17 cellular contexts compared by ENCODE assay signal in genomic region chr22:25069426-25069757, GRCh38.
DNase-seq lines count a peak whose midpoint lies in the region; ATAC-seq and TF ChIP-seq lines count a peak whose summit lies in the region.
"Had no signal": no experiment of that assay in that cellular context is flagged by ENCODE, and none has a peak within 500 bp of the region (broad histone marks: within the 10 kb centered on the region; RNA-seq: fewer than 3 reads in every experiment).

No MANE protein-coding gene starts in this region.

- no peaks in the 10 kb centered on the region for H3F3A ChIP-seq in Loucy (ENCODE audit: low read depth)

- no peaks in the 10 kb centered on the region for H3K9me3 Mint-ChIP-seq in activated CD4-positive, alpha-beta T cell treated with anti-CD3 and anti-CD28 coated beads, Interleukin-2, amount 10 ng/mL, durations not matched to agents 7 days and 5 days
- no peaks in the 10 kb centered on the region for H3K9me3 Mint-ChIP-seq in activated naive CD8-positive, alpha-beta T cell treated with anti-CD3 and anti-CD28 coated beads, Interleukin-2, amount 50 U/mL, for 24 hours
- no peaks in the 10 kb centered on the region for H3K9me3 Mint-ChIP-seq in neural crest cell
- H3K9me3 Mint-ChIP-seq: type B pancreatic cell had no signal

- POLR2A ChIA-PET in activated CD4-positive, alpha-beta T cell treated with anti-CD3 and anti-CD28 coated beads, Interleukin-2, amount 10 ng/mL, durations not matched to agents 7 days and 5 days (lab: Charles Lee), result no interaction called here

- no peaks in the 10 kb centered on the region for H3K27me3 ChIP-seq in Loucy (ENCODE audit: insufficient read depth, low read length, poor library complexity, severe bottlenecking)

- H3K4me1 ChIP-seq in Loucy (ENCODE audit: insufficient read depth, low read length, poor library complexity, severe bottlenecking), result peaks cover 30% of the 10 kb centered on the region
- H3K4me1 ChIP-seq: A549 had no signal

- H3K79me2 ChIP-seq in Loucy (ENCODE audit: insufficient read depth, low read length), result no peaks in the 10 kb centered on the region

- peak overlapping the region; percentile 86 for H3K4me3 Mint-ChIP-seq in activated CD4-positive, alpha-beta T cell treated with anti-CD3 and anti-CD28 coated beads, Interleukin-2, amount 10 ng/mL, durations not matched to agents 7 days and 5 days
- peak overlapping the region; percentile 80 for H3K4me3 Mint-ChIP-seq in activated naive CD8-positive, alpha-beta T cell treated with anti-CD3 and anti-CD28 coated beads, Interleukin-2, amount 50 U/mL, for 24 hours
- H3K4me3 Mint-ChIP-seq in neural crest cell, result no peak overlapping the region
- H3K4me3 Mint-ChIP-seq: type B pancreatic cell had no signal

- DNase-seq in activated CD4-positive, alpha-beta T cell treated with anti-CD3 and anti-CD28 coated beads, Interleukin-2, amount 10 ng/mL, durations not matched to agents 7 days and 5 days, result no peak
- DNase-seq in activated CD4-positive, alpha-beta T cell treated with anti-CD3 and anti-CD28 coated beads, Interleukin-2, amount 50 U/mL, for 4 hours, result no peak
- no peak for DNase-seq in activated naive CD8-positive, alpha-beta T cell treated with anti-CD3 and anti-CD28 coated beads, Interleukin-2, amount 50 U/mL, for 24 hours
- DNase-seq in neural crest cell (ENCODE audit: low read depth, low spot score), result no peak
- no peak for DNase-seq in NCI-H2227 (lab: John Stamatoyannopoulos, UW; ENCODE audit: unreplicated experiment)
- no peak for DNase-seq in activated CD4-positive, CD25-positive, alpha-beta regulatory T cell treated with anti-CD3 and anti-CD28 coated beads, Interleukin-2, amount 50 U/mL, for 72 hours
- DNase-seq: cortex of kidney, DMS53, foreskin fibroblast, hippocampal formation, Karpas-422, kidney glomerular epithelial cell, NCI-H2171 had no signal

- CTCF ChIA-PET in activated CD4-positive, alpha-beta T cell treated with anti-CD3 and anti-CD28 coated beads, Interleukin-2, amount 10 ng/mL, durations not matched to agents 7 days and 5 days (lab: Charles Lee), result interaction anchor here (2.6 to 3.3 kb wide), 3 partner anchors 11 to 41 kb away, joined by 8 to 20 read pairs (median 15); no protein-coding TSS in a partner anchor

- no peak overlapping the region for H3K9ac ChIP-seq in Loucy (ENCODE audit: low read depth, low read length, poor library complexity, severe bottlenecking)

- H3K27me3 Mint-ChIP-seq in activated CD4-positive, alpha-beta T cell treated with anti-CD3 and anti-CD28 coated beads, Interleukin-2, amount 10 ng/mL, durations not matched to agents 7 days and 5 days, result no peaks in the 10 kb centered on the region
- peaks cover 2% of the 10 kb centered on the region for H3K27me3 Mint-ChIP-seq in activated naive CD8-positive, alpha-beta T cell treated with anti-CD3 and anti-CD28 coated beads, Interleukin-2, amount 50 U/mL, for 24 hours
- H3K27me3 Mint-ChIP-seq in neural crest cell (ENCODE audit: low read depth), result no peaks in the 10 kb centered on the region
- H3K27me3 Mint-ChIP-seq: type B pancreatic cell had no signal

- H3K9me3 ChIP-seq in Loucy (ENCODE audit: insufficient read depth, low read depth, low read length), result no peaks in the 10 kb centered on the region
- H3K9me3 ChIP-seq: A549 had no signal

- H4K20me1 ChIP-seq in Loucy (ENCODE audit: insufficient read depth, low read length, poor library complexity, severe bottlenecking), result no peaks in the 10 kb centered on the region

- peaks cover 88% of the 10 kb centered on the region for H3K4me1 Mint-ChIP-seq in activated CD4-positive, alpha-beta T cell treated with anti-CD3 and anti-CD28 coated beads, Interleukin-2, amount 10 ng/mL, durations not matched to agents 7 days and 5 days
- H3K4me1 Mint-ChIP-seq in activated naive CD8-positive, alpha-beta T cell treated with anti-CD3 and anti-CD28 coated beads, Interleukin-2, amount 50 U/mL, for 24 hours, result peaks cover 81% of the 10 kb centered on the region
- peaks cover 5% of the 10 kb centered on the region for H3K4me1 Mint-ChIP-seq in neural crest cell

- H3K4me2 ChIP-seq in Loucy (ENCODE audit: low read depth, low read length, poor library complexity, severe bottlenecking), result peak overlapping the region; percentile 77
- H3K4me2 ChIP-seq: A549 had no signal

- no peak for ATAC-seq in activated naive CD8-positive, alpha-beta T cell treated with anti-CD3 and anti-CD28 coated beads, Interleukin-2, amount 50 U/mL, for 24 hours
- no peak for ATAC-seq in GM21381 (IDR thresholded peaks at IDR 0.05; ENCODE audit: unreplicated experiment)
- ATAC-seq: A549 had no signal

- peaks cover 22% of the 10 kb centered on the region for H3K36me3 Mint-ChIP-seq in activated CD4-positive, alpha-beta T cell treated with anti-CD3 and anti-CD28 coated beads, Interleukin-2, amount 10 ng/mL, durations not matched to agents 7 days and 5 days (ENCODE audit: low read depth)
- H3K36me3 Mint-ChIP-seq in activated naive CD8-positive, alpha-beta T cell treated with anti-CD3 and anti-CD28 coated beads, Interleukin-2, amount 50 U/mL, for 24 hours (ENCODE audit: low read depth), result no peaks in the 10 kb centered on the region
- H3K36me3 Mint-ChIP-seq in neural crest cell (ENCODE audit: low read depth), result no peaks in the 10 kb centered on the region
- H3K36me3 Mint-ChIP-seq: type B pancreatic cell had no signal

- no peaks in the 10 kb centered on the region for H3K9me2 ChIP-seq in Loucy (replicated peaks; ENCODE audit: low read depth, low read length)

- no peaks in the 10 kb centered on the region for H3K36me3 ChIP-seq in Loucy (ENCODE audit: insufficient read depth, low read length)

- peak overlapping the region; percentile 96; the same call in 1 of the 2 replicates for H2AFZ ChIP-seq in Loucy (ENCODE audit: low read length)

- H3K27ac Mint-ChIP-seq in activated CD4-positive, alpha-beta T cell treated with anti-CD3 and anti-CD28 coated beads, Interleukin-2, amount 10 ng/mL, durations not matched to agents 7 days and 5 days, result peak overlapping the region; percentile 99
- H3K27ac Mint-ChIP-seq in activated naive CD8-positive, alpha-beta T cell treated with anti-CD3 and anti-CD28 coated beads, Interleukin-2, amount 50 U/mL, for 24 hours, result peak overlapping the region; percentile 88
- peak overlapping the region; percentile 10 for H3K27ac Mint-ChIP-seq in neural crest cell (ENCODE audit: unreplicated experiment)

- peak overlapping the region; percentile 69 for H3K4me3 ChIP-seq in Loucy (ENCODE audit: low read length, poor library complexity, severe bottlenecking)
- H3K4me3 ChIP-seq: A549 had no signal

- no peak for TF ChIP-seq CTCF in Loucy (conservative IDR thresholded peaks at IDR 0.05; ENCODE audit: low read length)
- no peak for TF ChIP-seq CTCF in neural crest cell (conservative IDR thresholded peaks at IDR 0.05)

Comparison
In these comparisons a context has a peak if more than half of its experiments do, and no peak if none do; other contexts are left out.
1. H3K27ac Mint-ChIP-seq: peak in every context shown above with its lines; median percentile 99 in activated CD4-positive, alpha-beta T cell treated with anti-CD3 and anti-CD28 coated beads, Interleukin-2, amount 10 ng/mL, durations not matched to agents 7 days and 5 days; 88 in activated naive CD8-positive, alpha-beta T cell treated with anti-CD3 and anti-CD28 coated beads, Interleukin-2, amount 50 U/mL, for 24 hours; 10 in neural crest cell.